ENCODE assay signal across 20 cellular contexts in genomic region chr7:28654111-28654510, GRCh38.
DNase-seq lines count a peak whose midpoint lies in the region; FAIRE-seq and TF ChIP-seq lines count a peak whose summit lies in the region.
"Had no signal": no experiment of that assay in that cellular context is flagged by ENCODE, and none has a peak within 500 bp of the region (broad histone marks: within the 10 kb centered on the region; RNA-seq: fewer than 3 reads in every experiment).

No MANE protein-coding gene starts in this region.

- FAIRE-seq in D721Med (lab: Jason Lieb, UNC): no peak
- FAIRE-seq: GM12878 had no signal

- H3K4me3 ChIP-seq in esophagus muscularis mucosa (no peak overlapping the region), adrenal gland (no peak overlapping the region)
- H3K4me3 ChIP-seq: BLaER1, GM12878, SK-N-MC had no signal

- H3K36me3 ChIP-seq in esophagus muscularis mucosa: no peaks in the 10 kb centered on the region
- H3K36me3 ChIP-seq in adrenal gland (replicated peaks in 1 of 2): no peaks in the 10 kb centered on the region
- H3K36me3 ChIP-seq: BLaER1 had no signal

- 92% methylated on average over 6 of the region's 6 CpGs for WGBS in esophagus muscularis mucosa
- WGBS in adrenal gland, 4 donors: 75 to 82% (median 78%) methylated on average over 6 of the region's 6 CpGs

- TF ChIP-seq POLR2A in esophagus muscularis mucosa (IDR thresholded peaks at IDR 0.05; ENCODE audit: low read depth) (no peak), adrenal gland (IDR thresholded peaks at IDR 0.05) (no peak)

- H3K27me3 ChIP-seq in esophagus muscularis mucosa (no peaks in the 10 kb centered on the region), adrenal gland (no peaks in the 10 kb centered on the region)
- H3K27me3 ChIP-seq: BLaER1 had no signal

- intact Hi-C loops in esophagus muscularis mucosa (cut with DNase I) (no loop called here), adrenal gland (cut with DNase I) (no loop called here), cardiac septum (cut with DNase I) (no loop called here)

- TF ChIP-seq CTCF in esophagus muscularis mucosa (IDR thresholded peaks at IDR 0.05) (no peak), adrenal gland (IDR thresholded peaks at IDR 0.05) (no peak), D721Med (IDR thresholded peaks at IDR 0.05; ENCODE audit: insufficient read depth, missing control alignments) (no peak)

- no peaks in the 10 kb centered on the region for H3K4me1 ChIP-seq in esophagus muscularis mucosa
- no peaks in the 10 kb centered on the region for H3K4me1 ChIP-seq in adrenal gland (replicated peaks in 1 of 2)

- H3K9me3 ChIP-seq in esophagus muscularis mucosa (no peaks in the 10 kb centered on the region), adrenal gland (replicated peaks in 1 of 3) (no peaks in the 10 kb centered on the region)

- no peak for TF ChIP-seq EP300 in esophagus muscularis mucosa (IDR thresholded peaks at IDR 0.05)

- peak; percentile 7 for DNase-seq in NCI-H510A treated with DMSO at 0.1 percent for 48 hours (lab: John Stamatoyannopoulos, UW)
- DNase-seq in NCI-H510A (lab: John Stamatoyannopoulos, UW): no peak
- peak; percentile 15 for DNase-seq in NCI-H2227 treated with DMSO at 0.1 percent for 48 hours (lab: John Stamatoyannopoulos, UW)
- DNase-seq in medulla oblongata (ENCODE audit: extremely low spot score): peak; percentile 35
- no peak for DNase-seq in esophagus muscularis mucosa (ENCODE audit: extremely low spot score)
- DNase-seq in adrenal gland: no peak
- DNase-seq in D721Med (ENCODE audit: insufficient read length, low spot score): no peak
- no peak for DNase-seq in cardiac septum (ENCODE audit: low spot score)
- DNase-seq: CD8-positive, alpha-beta T cell; DND-41; GDM1; GOT3; KBM-7; MV-4-11; NCI-H146; NCI-H526 treated with DMSO at 0.1 percent for 48 hours; PC-3 had no signal

- H3K27ac ChIP-seq in esophagus muscularis mucosa (replicated peaks in 1 of 4) (no peak overlapping the region), adrenal gland (no peak overlapping the region)
- H3K27ac ChIP-seq: BLaER1, SK-N-MC had no signal

Comparison
In these comparisons a context has a peak if more than half of its experiments do, and no peak if none do; other contexts are left out.
1. DNase-seq: peak in NCI-H510A treated with DMSO at 0.1 percent for 48 hours (single experiment), NCI-H2227 treated with DMSO at 0.1 percent for 48 hours (single experiment) and medulla oblongata (single experiment); none in NCI-H510A (single experiment), esophagus muscularis mucosa (single experiment), adrenal gland (0 of 7), D721Med (single experiment) and cardiac septum (single experiment).